In genomic region chr1:154937051-154937987, GRCh38 we compare ENCODE assay signal across 1 cellular context.
A peak's percentile ranks its signal among the peaks of the same experiment; 100 is the strongest.
TF ChIP-seq lines count a peak whose summit lies in the region.

No MANE protein-coding gene starts in this region.

TF ChIP-seq in HepG2, 621 proteins besides CTCF, POLR2A, EP300 and RAD21 (continued from another document and continues in another):
- TF ChIP-seq ZBTB49 (CRISPR knock-in tag; IDR thresholded peaks at IDR 0.05; ENCODE audit: borderline replicate concordance): no peak
- TF ChIP-seq FOXA1 (IDR thresholded peaks at IDR 0.05): no peak
- no peak for TF ChIP-seq FOXA1 (CRISPR knock-in tag; IDR thresholded peaks at IDR 0.05)
- no peak for TF ChIP-seq GTF3A (CRISPR knock-in tag; conservative IDR thresholded peaks at IDR 0.05)
- TF ChIP-seq ZNF691 (CRISPR knock-in tag; IDR thresholded peaks at IDR 0.05; ENCODE audit: borderline replicate concordance, low read depth): no peak
- TF ChIP-seq MTA1 (CRISPR knock-in tag; IDR thresholded peaks at IDR 0.05; ENCODE audit: borderline replicate concordance): no peak
- TF ChIP-seq CEBPZ (IDR thresholded peaks at IDR 0.05; ENCODE audit: low read length): no peak
- TF ChIP-seq ZNF142 (CRISPR knock-in tag; IDR thresholded peaks at IDR 0.05): no peak
- no peak for TF ChIP-seq EEA1 (CRISPR knock-in tag; IDR thresholded peaks at IDR 0.05; ENCODE audit: borderline replicate concordance)
- TF ChIP-seq ZNF678 (CRISPR knock-in tag; IDR thresholded peaks at IDR 0.05): no peak
- no peak for TF ChIP-seq U2AF2 (IDR thresholded peaks at IDR 0.05; ENCODE audit: low read depth, low read length)
- no peak; the same call in 1 of the 2 replicates for TF ChIP-seq SATB2 (CRISPR knock-in tag; IDR thresholded peaks at IDR 0.05)
- no peak for TF ChIP-seq GABPB1 (CRISPR knock-in tag; IDR thresholded peaks at IDR 0.05)
- no peak for TF ChIP-seq SMARCC2 (IDR thresholded peaks at IDR 0.05)
- TF ChIP-seq PHF20 (CRISPR knock-in tag; IDR thresholded peaks at IDR 0.05): no peak
- TF ChIP-seq HNRNPK (IDR thresholded peaks at IDR 0.05; ENCODE audit: low read depth, low read length, poor library complexity, severe bottlenecking): no peak
- TF ChIP-seq ZNF639 (CRISPR knock-in tag; conservative IDR thresholded peaks at IDR 0.05): no peak
- no peak for TF ChIP-seq ZMYM3 (CRISPR knock-in tag; IDR thresholded peaks at IDR 0.05)
- TF ChIP-seq DDIT3 (CRISPR knock-in tag; IDR thresholded peaks at IDR 0.05): no peak
- no peak for TF ChIP-seq EZH2 (conservative IDR thresholded peaks at IDR 0.05; ENCODE audit: low read depth, low read length)
- TF ChIP-seq ZNF33A (CRISPR knock-in tag; IDR thresholded peaks at IDR 0.05; ENCODE audit: borderline replicate concordance): no peak
- no peak for TF ChIP-seq ETS1 (CRISPR knock-in tag; IDR thresholded peaks at IDR 0.05)
- TF ChIP-seq CHD4 (IDR thresholded peaks at IDR 0.05; ENCODE audit: borderline replicate concordance, low read length): no peak
- no peak for TF ChIP-seq ZNF124 (CRISPR knock-in tag; IDR thresholded peaks at IDR 0.05)
- no peak for TF ChIP-seq TRIM24 (CRISPR knock-in tag; IDR thresholded peaks at IDR 0.05)
- no peak for TF ChIP-seq ZNF343 (CRISPR knock-in tag; IDR thresholded peaks at IDR 0.05)
- no peak for TF ChIP-seq MBD4 (IDR thresholded peaks at IDR 0.05; ENCODE audit: borderline replicate concordance, low read length)
- no peak for TF ChIP-seq NR0B2 (CRISPR knock-in tag; IDR thresholded peaks at IDR 0.05)
- TF ChIP-seq HNRNPL (IDR thresholded peaks at IDR 0.05; ENCODE audit: low read depth, low read length): no peak
- no peak for TF ChIP-seq KLF9 (CRISPR knock-in tag; IDR thresholded peaks at IDR 0.05; ENCODE audit: low read depth)
- no peak for TF ChIP-seq ZNF225 (CRISPR knock-in tag; IDR thresholded peaks at IDR 0.05)
- TF ChIP-seq ZNF839 (CRISPR knock-in tag; IDR thresholded peaks at IDR 0.05; ENCODE audit: borderline replicate concordance): no peak
- TF ChIP-seq CCDC6 (CRISPR knock-in tag; IDR thresholded peaks at IDR 0.05): no peak
- no peak for TF ChIP-seq MAF1 (CRISPR knock-in tag; IDR thresholded peaks at IDR 0.05; ENCODE audit: borderline replicate concordance)
- no peak for TF ChIP-seq AGO1 (IDR thresholded peaks at IDR 0.05; ENCODE audit: low read depth, low read length, poor library complexity, severe bottlenecking)
- no peak for TF ChIP-seq ZSCAN9 (CRISPR knock-in tag; IDR thresholded peaks at IDR 0.05; ENCODE audit: borderline replicate concordance)
- no peak for TF ChIP-seq SNRNP70 (IDR thresholded peaks at IDR 0.05; ENCODE audit: low read depth, low read length)
- no peak for TF ChIP-seq ZBTB37 (CRISPR knock-in tag; IDR thresholded peaks at IDR 0.05)
- TF ChIP-seq HOXA3 (CRISPR knock-in tag; IDR thresholded peaks at IDR 0.05): peak; percentile 85
- no peak for TF ChIP-seq XBP1 (CRISPR knock-in tag; IDR thresholded peaks at IDR 0.05)
